In the genomic region with DNA sequence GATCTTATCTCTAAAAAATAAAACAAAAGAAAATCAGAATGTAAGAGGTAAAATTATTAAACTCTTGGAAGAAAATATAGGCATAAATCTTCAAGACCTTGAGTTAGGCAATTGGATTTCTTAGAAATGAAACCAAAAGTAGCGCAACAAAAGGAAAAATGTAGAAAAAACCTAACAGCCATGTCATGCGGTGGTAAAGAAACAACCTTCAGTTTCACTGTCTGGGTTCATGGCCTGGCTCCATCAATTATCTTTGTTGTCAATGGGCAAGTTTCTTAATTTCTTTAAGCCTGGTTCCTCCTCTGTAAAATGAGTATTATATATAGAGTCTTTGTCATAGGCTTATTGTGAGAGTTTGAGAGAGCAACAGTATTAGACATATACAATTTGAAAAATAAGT, we compare ENCODE assay signal across 19 cellular contexts. TPM values are rescaled to one million over a fixed set of nuclear protein-coding genes. Genes with fewer than 3 reads are reported as not detected.
DNase-seq lines count a peak whose midpoint lies in the region; ATAC-seq lines count a peak whose summit lies in the region.
"Had no signal": no experiment of that assay in that cellular context is flagged by ENCODE, and none has a peak within 500 bp of the region (broad histone marks: within the 10 kb centered on the region; RNA-seq: fewer than 3 reads in every experiment).

No MANE protein-coding gene starts in this region.

- CTCF ChIA-PET in CD8-positive, alpha-beta memory T cell (lab: Charles Lee): no interaction called here

- H3K27me3 ChIP-seq in CD8-positive, alpha-beta memory T cell (ENCODE audit: insufficient read depth, low read length, poor library complexity, severe bottlenecking): no peaks in the 10 kb centered on the region
- H3K27me3 ChIP-seq: BE2C had no signal

- POLR2A ChIA-PET in CD8-positive, alpha-beta memory T cell (lab: Charles Lee): no interaction called here

- no peaks in the 10 kb centered on the region for H3K36me3 Mint-ChIP-seq in CD8-positive, alpha-beta memory T cell
- H3K36me3 Mint-ChIP-seq in central memory CD8-positive, alpha-beta T cell (ENCODE audit: insufficient read depth): peaks cover 3% of the 10 kb centered on the region
- H3K36me3 Mint-ChIP-seq: neural progenitor cell had no signal

- H3K4me3 ChIP-seq in CD8-positive, alpha-beta memory T cell (ENCODE audit: low read length): no peak overlapping the region
- H3K4me3 ChIP-seq: GM23338, neural progenitor cell had no signal

- peaks cover 12 to 16% (median 16%) of the 10 kb centered on the region in 3 donors for H3K4me1 Mint-ChIP-seq in CD8-positive, alpha-beta memory T cell
- H3K4me1 Mint-ChIP-seq in central memory CD8-positive, alpha-beta T cell: no peaks in the 10 kb centered on the region

- DNase-seq in CD8-positive, alpha-beta memory T cell: no peak
- DNase-seq in OCI-M1 (lab: John Stamatoyannopoulos, UW) (peak; percentile 74), GF-D8 (lab: John Stamatoyannopoulos, UW) (no peak), NCI-H345 (lab: John Stamatoyannopoulos, UW) (no peak), NCI-H69 (lab: John Stamatoyannopoulos, UW) (no peak)
- no peak for DNase-seq in central memory CD8-positive, alpha-beta T cell (ENCODE audit: low spot score in 2 of 2)
- DNase-seq: anterior cingulate cortex; BE2C; Karpas-422; mammary epithelial cell; NCI-H187 treated with DMSO at 0.1 percent for 48 hours; NCI-H748 treated with DMSO at 0.1 percent for 48 hours; stimulated activated naive CD4-positive, alpha-beta T cell treated with Interleukin-2 at 50 U/mL for 16 hours had no signal

- peaks cover 9% of the 10 kb centered on the region for H3K4me1 ChIP-seq in CD8-positive, alpha-beta memory T cell (ENCODE audit: insufficient read depth, low read length)
- H3K4me1 ChIP-seq: BE2C, neural progenitor cell had no signal

- peak overlapping the region in 6 of 8 donors; percentile 1 to 81 (median 64) for H3K27ac Mint-ChIP-seq in CD8-positive, alpha-beta memory T cell
- peak overlapping the region; percentile 24 for H3K27ac Mint-ChIP-seq in central memory CD8-positive, alpha-beta T cell (ENCODE audit: low read depth)
- H3K27ac Mint-ChIP-seq: GM23338, neural progenitor cell had no signal

- H3K36me3 ChIP-seq in CD8-positive, alpha-beta memory T cell (ENCODE audit: insufficient read depth, low read length): no peaks in the 10 kb centered on the region
- H3K36me3 ChIP-seq: BE2C, neural progenitor cell had no signal

- no peaks in the 10 kb centered on the region for H3K27me3 Mint-ChIP-seq in CD8-positive, alpha-beta memory T cell
- no peaks in the 10 kb centered on the region for H3K27me3 Mint-ChIP-seq in central memory CD8-positive, alpha-beta T cell

- peak overlapping the region in 6 of 7 donors; percentile 0 to 80 (median 59) for H3K4me3 Mint-ChIP-seq in CD8-positive, alpha-beta memory T cell
- peak overlapping the region; percentile 36 for H3K4me3 Mint-ChIP-seq in central memory CD8-positive, alpha-beta T cell
- H3K4me3 Mint-ChIP-seq: GM23338, neural progenitor cell had no signal

- ATAC-seq in GM21423 (IDR thresholded peaks at IDR 0.05; ENCODE audit: unreplicated experiment) (peak; percentile 67), HG03457 (IDR thresholded peaks at IDR 0.05; ENCODE audit: unreplicated experiment) (no peak)
- ATAC-seq in central memory CD8-positive, alpha-beta T cell (replicated peaks; ENCODE audit: extremely low read depth, poor library complexity, severe bottlenecking): peak; percentile 62
- ATAC-seq: GM23338, right cardiac atrium, Right ventricle myocardium inferior had no signal

- no peaks in the 10 kb centered on the region for H3K9me3 ChIP-seq in CD8-positive, alpha-beta memory T cell (ENCODE audit: low read length)
- H3K9me3 ChIP-seq: BE2C had no signal

- H3K9me3 Mint-ChIP-seq in CD8-positive, alpha-beta memory T cell: no peaks in the 10 kb centered on the region
- H3K9me3 Mint-ChIP-seq in central memory CD8-positive, alpha-beta T cell: no peaks in the 10 kb centered on the region
- H3K9me3 Mint-ChIP-seq: GM23338, neural progenitor cell had no signal

- H3K27ac ChIP-seq in CD8-positive, alpha-beta memory T cell (ENCODE audit: low read depth, low read length): no peak overlapping the region
- H3K27ac ChIP-seq: neural progenitor cell had no signal

RNA-seq across cellular contexts. Expression of gene GCH1, which starts 5.6 kb away (rescaled TPM):
- 10 to 100 TPM; 26.4 TPM for total RNA-seq in CD8-positive, alpha-beta memory T cell
- 35.3 TPM for polyA plus RNA-seq in CD8-positive, alpha-beta memory T cell
